Comparison of ENCODE assay signal across 10 cellular contexts in genomic region chr2:177338177-177338721, GRCh38. TPM values are rescaled to one million over a fixed set of nuclear protein-coding genes. Genes with fewer than 3 reads are reported as not detected.
A peak's percentile ranks its signal among the peaks of the same experiment; 100 is the strongest.
DNase-seq lines count a peak whose midpoint lies in the region; ATAC-seq, FAIRE-seq and TF ChIP-seq lines count a peak whose summit lies in the region.
"Had no signal": no experiment of that assay in that cellular context is flagged by ENCODE, and none has a peak within 500 bp of the region (broad histone marks: within the 10 kb centered on the region; RNA-seq: fewer than 3 reads in every experiment).

No MANE protein-coding gene starts in this region.

- no peaks in the 10 kb centered on the region for H4K20me1 ChIP-seq in HCT116 (ENCODE audit: insufficient read depth)
- no peaks in the 10 kb centered on the region for H4K20me1 ChIP-seq in endothelial cell of umbilical vein (replicated peaks; ENCODE audit: control insufficient read depth, extremely low read depth, insufficient read depth, low read length)

- H3K9ac ChIP-seq in HCT116 (ENCODE audit: low read length) (peak overlapping the region; percentile 27), endothelial cell of umbilical vein (replicated peaks; ENCODE audit: extremely low read depth, insufficient read depth, low read length) (peak overlapping the region; percentile 16)

- POLR2A ChIA-PET in HCT116 (lab: Charles Lee) (interaction anchor here (1.0 to 1.2 kb wide), 2 partner anchors 74 to 174 kb away, joined by 3 to 4 read pairs; partner anchors contain the start of gene NFE2L2), endothelial cell of umbilical vein (lab: Charles Lee) (no interaction called here)

- RAD21 ChIA-PET in HCT116 (lab: Charles Lee; ENCODE audit: low non-redundant PET in 1 of 2, low total read pairs in 2 of 2, uncharacterized antibody in 2 of 2, unreplicated experiment in 2 of 2) = no interaction called here

- H3K27ac ChIP-seq in HCT116 (ENCODE audit: low read depth, low read length) (peak overlapping the region; percentile 46; the same call in 1 of the 2 replicates), endothelial cell of umbilical vein (ENCODE audit: insufficient read depth, low read depth, low read length) (peak overlapping the region; percentile 82), thyroid gland (no peak overlapping the region)
- H3K27ac ChIP-seq: colonic mucosa, suprapubic skin had no signal

- H3K4me3 ChIP-seq in HCT116 (replicated peaks in 1 of 2; ENCODE audit: low read depth in 1 of 2, low read length in 2 of 2) = peak overlapping the region in 1 of 2 experiments; percentile 7; a peak in 1 of 4 replicates
- H3K4me3 ChIP-seq in endothelial cell of umbilical vein (replicated peaks in 1 of 3; ENCODE audit: insufficient read depth in 1 of 3, low read depth in 1 of 3, low read length in 3 of 3) = no peak overlapping the region
- no peak overlapping the region for H3K4me3 ChIP-seq in thyroid gland (replicated peaks in 1 of 3)
- H3K4me3 ChIP-seq: colonic mucosa, suprapubic skin had no signal

- TF ChIP-seq POLR2A in HCT116 (IDR thresholded peaks at IDR 0.05; ENCODE audit: borderline replicate concordance, extremely low read depth, insufficient read depth, insufficient read length) (no peak), endothelial cell of umbilical vein (IDR thresholded peaks at IDR 0.05; ENCODE audit: low read depth, low read length) (no peak), thyroid gland (IDR thresholded peaks at IDR 0.05) (no peak)

- H3K9me2 ChIP-seq in HCT116 (ENCODE audit: insufficient read depth) = no peaks in the 10 kb centered on the region

- H3K4me1 ChIP-seq in HCT116 (ENCODE audit: control insufficient read depth in 1 of 2, insufficient read depth in 2 of 2, low read length in 2 of 2) = peaks cover 13 to 21% of the 10 kb centered on the region in 2 experiments
- H3K4me1 ChIP-seq in endothelial cell of umbilical vein (ENCODE audit: control insufficient read depth, extremely low read depth, insufficient read depth, low read length) = peaks cover 26% of the 10 kb centered on the region
- H3K4me1 ChIP-seq in thyroid gland = no peaks in the 10 kb centered on the region
- H3K4me1 ChIP-seq: colonic mucosa, suprapubic skin had no signal

- peak overlapping the region; percentile 34 for H2AFZ ChIP-seq in HCT116 (ENCODE audit: low read depth, low read length, poor library complexity, severe bottlenecking)
- H2AFZ ChIP-seq in endothelial cell of umbilical vein (ENCODE audit: low read depth, low read length) = peak overlapping the region; percentile 30

- H3K9me1 ChIP-seq in endothelial cell of umbilical vein (replicated peaks; ENCODE audit: control insufficient read depth, extremely low read depth, insufficient read depth, low read length) = no peaks in the 10 kb centered on the region

- peak; percentile 92 for ATAC-seq in HCT116
- ATAC-seq in HG03097 (IDR thresholded peaks at IDR 0.05; ENCODE audit: low FRiP score, unreplicated experiment) = no peak

- FAIRE-seq in endothelial cell of umbilical vein (lab: Jason Lieb, UNC) = peak; percentile 70

- H3K27me3 ChIP-seq in HCT116 (ENCODE audit: insufficient read depth, low read length) (no peaks in the 10 kb centered on the region), endothelial cell of umbilical vein (ENCODE audit: control insufficient read depth in 2 of 2, insufficient read depth in 2 of 2, low read length in 2 of 2) (no peaks in the 10 kb centered on the region), thyroid gland (no peaks in the 10 kb centered on the region)
- H3K27me3 ChIP-seq: colonic mucosa, suprapubic skin had no signal

- H3K36me3 ChIP-seq in HCT116 (ENCODE audit: control insufficient read depth in 1 of 2, insufficient read depth in 2 of 2, low read length in 2 of 2) (no peaks in the 10 kb centered on the region), endothelial cell of umbilical vein (ENCODE audit: control insufficient read depth in 2 of 2, extremely low read depth in 1 of 2, insufficient read depth in 2 of 2, low read length in 2 of 2) (peaks cover 0 to 2% of the 10 kb centered on the region in 2 experiments), thyroid gland (no peaks in the 10 kb centered on the region)
- H3K36me3 ChIP-seq: colonic mucosa, suprapubic skin had no signal

- TF ChIP-seq CTCF in HCT116 (IDR thresholded peaks at IDR 0.05 in 2 of 3, conservative IDR thresholded peaks at IDR 0.05 in 1 of 3; ENCODE audit: borderline replicate concordance in 1 of 3, insufficient read depth in 1 of 3, low read depth in 2 of 3, low read length in 2 of 3) (no peak), endothelial cell of umbilical vein (IDR thresholded peaks at IDR 0.05; ENCODE audit: extremely low read depth in 1 of 2, insufficient read depth in 1 of 2, low read depth in 1 of 2, low read length in 2 of 2) (no peak), thyroid gland (IDR thresholded peaks at IDR 0.05) (no peak)

- 86 to 91% methylated on average over 4 of the region's 4 CpGs for WGBS in thyroid gland, 2 donors

- dilution Hi-C loops in endothelial cell of umbilical vein (cut with MboI; ENCODE audit: extremely low pct_ligation_motif_present, low sequenced_read_pairs) = loop anchor here (10.0 kb wide), 1 partner anchor 193 kb away; no protein-coding TSS in a partner anchor

- H3K79me2 ChIP-seq in HCT116 (ENCODE audit: insufficient read depth, low read length) (no peaks in the 10 kb centered on the region), endothelial cell of umbilical vein (ENCODE audit: control insufficient read depth, insufficient read depth, low read length) (no peaks in the 10 kb centered on the region)

- BruUV-seq in HCT116 (replicated peaks; lab: Mats Ljungman, UMichigan) (no TSS peak), endothelial cell of umbilical vein (replicated peaks; lab: Mats Ljungman, UMichigan) (TSS peak; percentile 89)

- no peak for TF ChIP-seq RAD21 in HCT116 (IDR thresholded peaks at IDR 0.05; ENCODE audit: low read depth)

- CTCF ChIA-PET in HCT116 (lab: Charles Lee) = interaction anchor here (1.4 to 3.3 kb wide), 3 partner anchors 77 to 173 kb away, joined by 4 to 27 read pairs (median 6); no protein-coding TSS in a partner anchor
- CTCF ChIA-PET in endothelial cell of umbilical vein (lab: Charles Lee) = interaction anchor here (0.6 to 8.4 kb wide), 7 partner anchors 60 to 420 kb away, joined by 3 to 195 read pairs (median 32); no protein-coding TSS in a partner anchor

- DNase-seq in HCT116 (ENCODE audit: low read depth, low spot score) (peak; percentile 85), NCI-H510A (lab: John Stamatoyannopoulos, UW) (peak; percentile 73), endothelial cell of umbilical vein (ENCODE audit: low read depth, low spot score) (peak; percentile 72), renal cortical epithelial cell (ENCODE audit: low read depth) (peak; percentile 99), Ammon's horn (ENCODE audit: low spot score) (no peak), thyroid gland (no peak), NOMO-1 (lab: John Stamatoyannopoulos, UW; ENCODE audit: unreplicated experiment in 2 of 2) (no peak)
- DNase-seq: colonic mucosa had no signal

- H3K4me2 ChIP-seq in HCT116 (ENCODE audit: low read length) (peak overlapping the region; percentile 53), endothelial cell of umbilical vein (ENCODE audit: insufficient read depth, low read length) (peak overlapping the region; percentile 33)

- H3K9me3 ChIP-seq in HCT116 (ENCODE audit: control insufficient read depth in 1 of 2, insufficient read depth in 1 of 2, low read depth in 1 of 2, low read length in 2 of 2) (no peaks in the 10 kb centered on the region), endothelial cell of umbilical vein (replicated peaks; ENCODE audit: control insufficient read depth, insufficient read depth, low read length) (no peaks in the 10 kb centered on the region), thyroid gland (no peaks in the 10 kb centered on the region)
- H3K9me3 ChIP-seq: colonic mucosa, suprapubic skin had no signal

- intact Hi-C loops in HCT116 (cut with micrococcal nuclease) (loop anchor here (10.0 kb wide), 1 partner anchor 683 kb away; no protein-coding TSS in a partner anchor), endothelial cell of umbilical vein (cut with micrococcal nuclease) (loop anchor here (1.0 to 5.0 kb wide), 2 partner anchors 59 to 129 kb away; no protein-coding TSS in a partner anchor), thyroid gland (cut with DNase I) (loop anchor here (10.0 kb wide), 3 partner anchors 267 to 427 kb away; no protein-coding TSS in a partner anchor)

TF ChIP-seq in HCT116, 20 proteins besides CTCF, POLR2A, EP300 and RAD21 (continues in another document):
- peak; percentile 84 for TF ChIP-seq CEBPB (IDR thresholded peaks at IDR 0.05; ENCODE audit: low read depth)
- 0 out of 2 replicates have a peak, but pooled peaks have one; percentile 6 for TF ChIP-seq MAX (IDR thresholded peaks at IDR 0.05)
- TF ChIP-seq JUND (IDR thresholded peaks at IDR 0.05) = peak; percentile 76
- TF ChIP-seq SP1 (IDR thresholded peaks at IDR 0.05; ENCODE audit: low read depth) = peak; percentile 61
- no peak for TF ChIP-seq ELF1 (IDR thresholded peaks at IDR 0.05; ENCODE audit: borderline replicate concordance, low read depth)

TF ChIP-seq in endothelial cell of umbilical vein, 7 proteins besides CTCF, POLR2A, EP300 and RAD21:
- TF ChIP-seq POLR2AphosphoS5 (IDR thresholded peaks at IDR 0.05; ENCODE audit: insufficient read depth, low read depth, low read length) (peak; percentile 55), MYC (IDR thresholded peaks at IDR 0.05; ENCODE audit: low read depth, low read length) (no peak), FOS (IDR thresholded peaks at IDR 0.05; ENCODE audit: borderline replicate concordance, insufficient read depth, low read length) (peak; percentile 73), JUN (IDR thresholded peaks at IDR 0.05; ENCODE audit: borderline replicate concordance, insufficient read depth, insufficient read length, low read depth) (peak; percentile 87)
TF ChIP-seq in endothelial cell of umbilical vein: peak in this region for 3.

RNA-seq across cellular contexts. Expression of gene AGPS, which starts 54.3 kb away (rescaled TPM):
- 66.6 TPM for total RNA-seq in HCT116 (2021; ENCODE audit: unreplicated experiment)
- polyA plus RNA-seq in HCT116 (2012) = 13.4 and 16.7 TPM in 2 replicates
- total RNA-seq in endothelial cell of umbilical vein = 88.8 and 96.5 TPM in 2 replicates
- 7.5 and 10.1 TPM in 2 replicates for polyA plus RNA-seq in endothelial cell of umbilical vein
- polyA plus RNA-seq in endothelial cell of umbilical vein (2011; cell fraction: cytosol; rRNA removed) = 16.6 and 17.8 TPM in 2 replicates
- polyA plus RNA-seq in endothelial cell of umbilical vein (2011; cell fraction: nucleus; rRNA removed) = 16.1 and 29.2 TPM in 2 replicates
- polyA plus RNA-seq in endothelial cell of umbilical vein (2012) = 47.9 and 71.7 TPM in 2 replicates
- polyA minus RNA-seq in endothelial cell of umbilical vein = 28.9 and 33.3 TPM in 2 replicates
- 32.8 TPM for polyA minus RNA-seq in endothelial cell of umbilical vein (2011; cell fraction: cytosol; rRNA and poly(A)+ RNA removed)
- polyA minus RNA-seq in endothelial cell of umbilical vein (2011; cell fraction: nucleus; rRNA and poly(A)+ RNA removed) = 60.9 and 96.6 TPM in 2 replicates
- total RNA-seq in renal cortical epithelial cell = 81.1 and 95.4 TPM in 2 replicates
- total RNA-seq in thyroid gland = 10 to 100 TPM; 23.1 to 38.8 (median 24.7) TPM

Comparison
In these comparisons a context has a peak if more than half of its experiments do, and no peak if none do; other contexts are left out.
1. DNase-seq: peak in HCT116 (single experiment), NCI-H510A (single experiment), endothelial cell of umbilical vein (single experiment) and renal cortical epithelial cell (single experiment); none in Ammon's horn (single experiment), thyroid gland (0 of 2) and NOMO-1 (0 of 2).
2. H3K27ac ChIP-seq: peak in HCT116 (single experiment) and endothelial cell of umbilical vein (single experiment); none in thyroid gland (0 of 3).